In the genomic region with DNA sequence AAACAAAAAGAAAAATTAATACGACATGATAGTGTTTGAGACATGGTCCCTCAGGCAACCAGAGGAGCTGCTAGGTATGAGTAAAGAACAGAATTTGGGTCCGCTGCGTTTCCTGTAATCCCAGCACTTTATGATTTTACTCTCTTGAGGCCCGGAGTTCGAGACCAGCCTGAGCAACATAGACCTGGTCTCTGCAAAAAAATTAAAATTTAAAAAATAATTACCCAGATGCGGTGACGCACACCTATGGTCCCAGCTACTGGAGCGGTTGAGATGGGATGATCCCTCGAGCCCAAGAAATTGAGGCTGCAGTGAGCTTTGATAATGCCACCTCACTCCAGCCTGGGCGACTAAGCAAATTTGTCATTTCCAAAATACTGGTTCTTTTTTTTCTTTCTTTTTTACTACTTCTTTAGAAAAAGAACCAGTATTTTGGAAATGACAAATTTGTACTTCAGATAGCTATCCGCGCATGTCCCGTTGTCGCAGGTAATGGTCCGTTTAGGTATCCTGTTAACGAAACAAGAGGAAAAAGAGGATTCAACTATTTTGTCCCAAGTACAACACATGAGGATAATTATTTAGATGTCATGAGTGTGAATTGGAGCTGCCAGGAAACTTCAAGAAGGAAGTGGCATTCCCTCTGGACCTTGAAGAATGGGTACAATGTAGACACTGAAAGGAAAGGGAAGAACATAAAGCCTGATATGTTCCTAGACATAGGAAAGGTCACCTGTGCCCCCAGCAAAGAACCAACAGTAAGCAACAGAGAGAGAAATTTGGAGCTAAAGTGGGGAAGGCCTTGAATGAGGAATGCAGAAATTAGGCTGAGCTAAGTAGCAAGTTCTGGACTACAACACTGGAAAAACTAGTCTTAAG, we compare ENCODE assay signal across 8 cellular contexts. TPM values are rescaled to one million over a fixed set of nuclear protein-coding genes. Genes with fewer than 3 reads are reported as not detected.
DNase-seq lines count a peak whose midpoint lies in the region; ATAC-seq and TF ChIP-seq lines count a peak whose summit lies in the region.

No MANE protein-coding gene starts in this region.

- no peaks in the 10 kb centered on the region for H3K27me3 ChIP-seq in prostate gland (replicated peaks; ENCODE audit: insufficient read depth)

- H3K4me1 Mint-ChIP-seq in HFFc6 (ENCODE audit: low read depth) = peaks cover 29% of the 10 kb centered on the region
- H3K4me1 Mint-ChIP-seq in activated B cell treated with CpG ODN at 0.5 μM for 24 hours = peaks cover 36% of the 10 kb centered on the region

- H3K4me1 ChIP-seq in prostate gland (replicated peaks) = no peaks in the 10 kb centered on the region

- H3K4me3 ChIP-seq in epithelial cell of esophagus (ENCODE audit: low read length) (peak overlapping the region; percentile 48), prostate gland (peak overlapping the region; percentile 71 to 87)

- peak overlapping the region; percentile 88 for H3K4me3 Mint-ChIP-seq in HFFc6
- H3K4me3 Mint-ChIP-seq in activated B cell treated with CpG ODN at 0.5 μM for 24 hours = peak overlapping the region; percentile 96

- 68% methylated on average over 16 of the region's 16 CpGs for WGBS in prostate gland

- no peaks in the 10 kb centered on the region for H3K27me3 Mint-ChIP-seq in HFFc6 (ENCODE audit: insufficient read depth)
- H3K27me3 Mint-ChIP-seq in activated B cell treated with CpG ODN at 0.5 μM for 24 hours = no peaks in the 10 kb centered on the region

- H3K36me3 Mint-ChIP-seq in HFFc6 (ENCODE audit: low read depth) = peaks cover 21% of the 10 kb centered on the region
- H3K36me3 Mint-ChIP-seq in activated B cell treated with CpG ODN at 0.5 μM for 24 hours (ENCODE audit: low read depth) = peaks cover 19% of the 10 kb centered on the region

- no peak for ATAC-seq in activated B cell treated with CpG ODN at 0.5 μM for 24 hours (ENCODE audit: low read depth)

- TF ChIP-seq POLR2A in prostate gland (IDR thresholded peaks at IDR 0.05) = no peak

- H3K27ac ChIP-seq in prostate gland = peak overlapping the region; percentile 98 to 99

- DNase-seq in HFFc6 = no peak
- DNase-seq in activated B cell treated with CpG ODN at 0.5 μM for 24 hours = no peak
- DNase-seq in epithelial cell of esophagus (ENCODE audit: low read depth) = no peak
- no peak for DNase-seq in prostate gland (ENCODE audit: low spot score)
- DNase-seq in ureter (ENCODE audit: low spot score) = no peak
- DNase-seq in ecto neural progenitor cell (ENCODE audit: low spot score) = no peak
- DNase-seq in activated gamma-delta T cell (lab: John Stamatoyannopoulos, UW) = no peak
- no peak for DNase-seq in GM20000 (ENCODE audit: low spot score)

- no peaks in the 10 kb centered on the region for H3K9me3 ChIP-seq in prostate gland

- intact Hi-C loops in activated B cell treated with CpG ODN at 0.5 μM for 24 hours (cut with micrococcal nuclease) = loop anchor here (1.0 to 5.0 kb wide), 7 partner anchors 104 to 995 kb away; a partner anchor contains a TSS
- intact Hi-C loops in prostate gland (cut with DNase I) = loop anchor here (5.0 kb wide), 1 partner anchor 41 kb away; no protein-coding TSS in a partner anchor

- POLR2A ChIA-PET in activated B cell treated with CpG ODN at 0.5 μM for 24 hours (lab: Charles Lee) = interaction anchor here (0.5 to 3.3 kb wide), 16 partner anchors 9 to 586 kb away, joined by 3 to 38 read pairs (median 5); a partner anchor contains a TSS

- H3K27ac Mint-ChIP-seq in HFFc6 = peak overlapping the region; percentile 98
- H3K27ac Mint-ChIP-seq in activated B cell treated with CpG ODN at 0.5 μM for 24 hours = peak overlapping the region; percentile 99

- H3K9me3 Mint-ChIP-seq in HFFc6 = no peaks in the 10 kb centered on the region
- H3K9me3 Mint-ChIP-seq in activated B cell treated with CpG ODN at 0.5 μM for 24 hours = no peaks in the 10 kb centered on the region

- H3K36me3 ChIP-seq in prostate gland = no peaks in the 10 kb centered on the region

- CTCF ChIA-PET in activated B cell treated with CpG ODN at 0.5 μM for 24 hours (lab: Charles Lee) = interaction anchor here (0.8 to 2.4 kb wide), 7 partner anchors 9 to 182 kb away, joined by 3 to 7 read pairs (median 4); a partner anchor contains a TSS

- no peak for TF ChIP-seq CTCF in HFFc6 (IDR thresholded peaks at IDR 0.05)
- TF ChIP-seq CTCF in activated B cell treated with CpG ODN at 0.5 μM for 24 hours (IDR thresholded peaks at IDR 0.05) = no peak
- no peak for TF ChIP-seq CTCF in epithelial cell of esophagus (IDR thresholded peaks at IDR 0.05; ENCODE audit: insufficient read depth, low read depth, low read length, missing control alignments)
- TF ChIP-seq CTCF in prostate gland (IDR thresholded peaks at IDR 0.05) = no peak
- no peak for TF ChIP-seq CTCF in GM20000 (IDR thresholded peaks at IDR 0.05; ENCODE audit: extremely low read depth, missing control alignments)

RNA-seq across cellular contexts. Expression of a gene that starts 1.2 kb away (rescaled TPM):
- total RNA-seq in HFFc6 (2021; fragmentation: NEBNext Ultra II Directional; extraction: Animal tissue kit (Norgen Biotek cat#: 25700)) = 100 to 1,000 TPM; 125 to 153 (median 145) TPM
- total RNA-seq in activated B cell treated with CpG ODN at 0.5 μM for 24 hours (139 and 163 TPM in 2 replicates), prostate gland (100 to 1,000 TPM; 108 to 189 TPM), ureter (212 TPM)
